In the genomic region with DNA sequence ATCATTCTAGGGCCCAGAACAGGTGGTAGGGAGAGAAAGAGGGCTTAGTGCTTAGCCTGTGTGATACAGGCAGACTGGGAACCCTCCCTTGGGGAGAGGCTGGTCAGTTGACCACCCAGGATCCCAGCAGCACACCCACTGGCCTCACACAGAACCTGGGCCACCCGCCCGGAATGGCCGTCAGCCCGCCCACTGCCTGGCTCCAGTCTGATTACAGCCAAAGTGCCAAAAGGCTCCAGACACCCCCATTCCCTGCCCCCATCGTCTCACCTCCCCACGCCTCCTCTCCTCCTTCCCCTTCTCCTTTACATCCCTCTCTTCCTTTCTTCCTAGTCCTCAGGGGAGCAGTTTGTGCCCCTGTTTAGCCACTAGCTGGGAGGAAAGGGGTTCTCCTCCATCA, we compare ENCODE assay signal across 25 cellular contexts. TPM values are rescaled to one million over a fixed set of nuclear protein-coding genes. Genes with fewer than 3 reads are reported as not detected.
DNase-seq lines count a peak whose midpoint lies in the region; ATAC-seq, FAIRE-seq and TF ChIP-seq lines count a peak whose summit lies in the region.
"Had no signal": no experiment of that assay in that cellular context is flagged by ENCODE, and none has a peak within 500 bp of the region (broad histone marks: within the 10 kb centered on the region; RNA-seq: fewer than 3 reads in every experiment).

No MANE protein-coding gene starts in this region.

- intact Hi-C loops in right cardiac atrium (cut with DNase I), result loop anchor here in 3 of 4 donors (5.0 to 10.0 kb wide), 2 partner anchors 201 to 203 kb away; a partner anchor contains a TSS
- intact Hi-C loops in Right ventricle myocardium superior (cut with DNase I), result loop anchor here (10.0 kb wide), 2 partner anchors 111 to 211 kb away; a partner anchor contains a TSS
- intact Hi-C loops in testis (cut with DNase I; ENCODE audit: low total_unique reads), result loop anchor here (5.0 kb wide), 2 partner anchors 113 to 203 kb away; a partner anchor contains a TSS
- intact Hi-C loops in kidney (cut with DNase I), result no loop called here

- no peaks in the 10 kb centered on the region for H3K36me3 Mint-ChIP-seq in neural crest cell (ENCODE audit: low read depth)

- H3K9me3 Mint-ChIP-seq in neural crest cell, result no peaks in the 10 kb centered on the region

- H3K27ac Mint-ChIP-seq in neural crest cell (ENCODE audit: unreplicated experiment), result no peak overlapping the region
- H3K27ac Mint-ChIP-seq: B cell had no signal

- no peak overlapping the region for H3K9ac ChIP-seq in kidney (ENCODE audit: low read length in 2 of 2)

- H3K27me3 Mint-ChIP-seq in neural crest cell (ENCODE audit: low read depth), result peaks cover 85% of the 10 kb centered on the region

- peaks cover 11% of the 10 kb centered on the region for H3K4me1 Mint-ChIP-seq in neural crest cell

- 67% methylated on average over 6 of the region's 6 CpGs for WGBS in right cardiac atrium
- WGBS in testis, 2 donors, result 49 to 51% methylated on average over 6 of the region's 6 CpGs

- TF ChIP-seq CTCF in neural crest cell (conservative IDR thresholded peaks at IDR 0.05) (no peak), testis (IDR thresholded peaks at IDR 0.05) (no peak), kidney (IDR thresholded peaks at IDR 0.05; ENCODE audit: borderline replicate concordance, extremely low read depth, insufficient read depth) (no peak)

- no peak for TF ChIP-seq POLR2A in testis (IDR thresholded peaks at IDR 0.05)

- ATAC-seq in right cardiac atrium (no peak), Right ventricle myocardium superior (ENCODE audit: poor library complexity) (no peak), HG03354 (IDR thresholded peaks at IDR 0.05; ENCODE audit: poor library complexity, severe bottlenecking, unreplicated experiment) (no peak)
- ATAC-seq: HCT116 had no signal

- peak; percentile 22 to 77 (median 60) for DNase-seq in right cardiac atrium
- no peak for DNase-seq in Right ventricle myocardium superior
- no peak for DNase-seq in neural crest cell (ENCODE audit: low read depth, low spot score)
- peak; percentile 65 for DNase-seq in testis
- no peak for DNase-seq in stimulated activated naive CD4-positive, alpha-beta T cell treated with Interleukin-2 at 50 U/mL for 16 hours (lab: John Stamatoyannopoulos, UW)
- no peak for DNase-seq in kidney
- DNase-seq: Calu3, DMS79 treated with DMSO at 0.1 percent for 48 hours, GF-D8, NCI-H1048, NCI-H1417, NCI-H1694, NCI-H2081, NCI-H226, NCI-H510A, NCI-H69, RPMI8226, SHP77 had no signal

- no peak for FAIRE-seq in kidney (lab: Jason Lieb, UNC)
- FAIRE-seq: GM12892, GM19239 had no signal

- peak overlapping the region; percentile 59 for H3K4me3 Mint-ChIP-seq in neural crest cell

- no peak overlapping the region for H3K27ac ChIP-seq in right cardiac atrium (ENCODE audit: low read length)
- H3K27ac ChIP-seq in testis, result peak overlapping the region in 1 of 2 donors; percentile 12
- H3K27ac ChIP-seq in kidney (ENCODE audit: low read depth in 2 of 2, low read length in 2 of 2), result no peak overlapping the region
- H3K27ac ChIP-seq: 22Rv1, C4-2B had no signal

- H3K4me1 ChIP-seq in right cardiac atrium (ENCODE audit: control insufficient read depth, insufficient read depth, low read length) (peaks cover 3% of the 10 kb centered on the region), testis (peaks cover 51% of the 10 kb centered on the region), kidney (ENCODE audit: control insufficient read depth in 1 of 2, insufficient read depth in 1 of 2, low read depth in 1 of 2, low read length in 2 of 2) (peaks cover 0 to 4% of the 10 kb centered on the region in 2 donors)

- no peaks in the 10 kb centered on the region for H3K9me3 ChIP-seq in right cardiac atrium (ENCODE audit: control insufficient read depth, low read length)
- H3K9me3 ChIP-seq in testis, result no peaks in the 10 kb centered on the region
- no peaks in the 10 kb centered on the region for H3K9me3 ChIP-seq in kidney (ENCODE audit: control insufficient read depth in 1 of 2, low read length in 2 of 2)

- H3K36me3 ChIP-seq in testis (ENCODE audit: low read depth, missing control alignments) (no peaks in the 10 kb centered on the region), kidney (ENCODE audit: control insufficient read depth in 1 of 2, insufficient read depth in 2 of 2, low read length in 2 of 2) (no peaks in the 10 kb centered on the region)

- no peak overlapping the region for H3K4me3 ChIP-seq in right cardiac atrium (ENCODE audit: low read length)
- H3K4me3 ChIP-seq in testis, result no peak overlapping the region
- no peak overlapping the region for H3K4me3 ChIP-seq in kidney (ENCODE audit: low read length in 2 of 2)

- H3K27me3 ChIP-seq in right cardiac atrium (ENCODE audit: control insufficient read depth, insufficient read depth) (no peaks in the 10 kb centered on the region), testis (no peaks in the 10 kb centered on the region)

RNA-seq across cellular contexts. Expression of a gene that starts 4.8 kb away (rescaled TPM):
- total RNA-seq in right cardiac atrium, result 10 to 100 TPM in 3 of 4 donors, 1 to 10 TPM in 1; 7.1 to 14.1 (median 11.9) TPM
- 3.5 TPM for polyA plus RNA-seq in right cardiac atrium
- total RNA-seq in Right ventricle myocardium superior, result 1.2 TPM
- 1.3 and 1.5 TPM in 2 replicates for total RNA-seq in neural crest cell
- total RNA-seq in testis, result 10 to 100 TPM; 10.6 to 14.7 TPM
- 9.1 TPM for polyA plus RNA-seq in testis (ENCODE audit: insufficient read depth, low read depth, low replicate concordance)
- total RNA-seq in kidney, result 4.7 TPM
- 0.75 TPM for polyA plus RNA-seq in kidney (ENCODE audit: insufficient read depth, low read depth, low replicate concordance)

Comparison
In these comparisons a context has a peak if more than half of its experiments do, and no peak if none do; other contexts are left out.
1. DNase-seq: peak in right cardiac atrium (3 of 3) and testis (single experiment); none in Right ventricle myocardium superior (single experiment), neural crest cell (single experiment), stimulated activated naive CD4-positive, alpha-beta T cell treated with Interleukin-2 at 50 U/mL for 16 hours (single experiment) and kidney (single experiment).